13 cellular contexts compared by ENCODE assay signal in the genomic region with DNA sequence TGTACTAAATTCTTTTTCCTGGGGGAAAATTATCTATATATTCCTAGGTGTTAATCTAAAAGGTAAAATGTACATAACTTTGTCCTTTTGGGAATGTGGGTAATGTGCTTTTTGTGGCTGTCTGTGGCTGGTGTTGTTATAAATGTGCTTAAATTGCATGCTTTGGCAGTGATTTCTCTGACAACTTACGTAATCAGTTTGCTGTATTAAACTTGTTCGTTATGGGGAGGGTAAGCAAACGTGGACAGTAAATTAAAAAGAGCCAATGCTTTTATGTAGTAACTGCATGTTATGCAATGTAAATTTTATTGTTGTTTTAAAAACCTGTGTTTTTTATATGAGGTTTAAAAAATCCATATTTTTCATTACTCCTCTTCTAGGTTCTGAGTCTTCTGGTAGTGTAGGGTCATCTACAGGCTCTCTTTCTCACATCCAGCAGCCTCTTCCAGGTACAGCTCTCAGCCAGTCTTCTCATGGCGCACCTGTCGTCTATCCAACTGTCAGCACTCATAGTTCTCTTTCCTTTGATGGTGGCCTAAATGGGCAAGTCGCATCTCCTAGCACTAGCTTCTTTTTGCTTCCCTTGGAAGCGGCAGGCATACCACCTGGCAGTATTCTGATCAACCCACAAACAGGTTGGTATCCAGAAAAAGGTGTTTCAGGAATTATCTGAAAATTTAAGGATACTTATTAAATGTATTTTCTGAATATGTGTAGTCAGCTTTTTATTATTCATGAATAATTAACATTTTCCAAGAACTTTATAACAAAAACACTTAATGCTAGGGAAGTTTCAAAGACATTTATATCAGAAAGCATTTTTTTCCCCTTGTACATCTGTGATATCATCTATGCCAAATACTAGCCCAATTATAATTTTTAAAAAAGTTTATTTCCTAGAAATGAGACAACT.
DNase-seq lines count a peak whose midpoint lies in the region; ATAC-seq, FAIRE-seq and TF ChIP-seq lines count a peak whose summit lies in the region.
"Had no signal": no experiment of that assay in that cellular context is flagged by ENCODE, and none has a peak within 500 bp of the region (broad histone marks: within the 10 kb centered on the region; RNA-seq: fewer than 3 reads in every experiment).

No MANE protein-coding gene starts in this region.

- no peak overlapping the region for H3K4me3 ChIP-seq in A549
- H3K4me3 ChIP-seq in CD8-positive, alpha-beta T cell (ENCODE audit: low read depth, low read length) = no peak overlapping the region
- H3K4me3 ChIP-seq in K562 = no peak overlapping the region
- H3K4me3 ChIP-seq in left lung = no peak overlapping the region
- no peak overlapping the region for H3K4me3 ChIP-seq in smooth muscle cell
- H3K4me3 ChIP-seq: BLaER1 had no signal

- in situ Hi-C loops in K562 (cut with MboI) = no loop called here

- no peak for TF ChIP-seq RAD21 in A549 (conservative IDR thresholded peaks at IDR 0.05 in 1 of 2, IDR thresholded peaks at IDR 0.05 in 1 of 2)
- TF ChIP-seq RAD21 in K562 (CRISPR knock-in tag; conservative IDR thresholded peaks at IDR 0.05 in 1 of 2, IDR thresholded peaks at IDR 0.05 in 1 of 2) = no peak

- no peaks in the 10 kb centered on the region for H3K9me3 ChIP-seq in A549
- no peaks in the 10 kb centered on the region for H3K9me3 ChIP-seq in CD8-positive, alpha-beta T cell (ENCODE audit: low read length)
- no peaks in the 10 kb centered on the region for H3K9me3 ChIP-seq in K562 (replicated peaks; ENCODE audit: control insufficient read depth, insufficient read depth, low read depth, low read length)
- H3K9me3 ChIP-seq in left lung = no peaks in the 10 kb centered on the region
- H3K9me3 ChIP-seq in smooth muscle cell (replicated peaks; ENCODE audit: low read depth) = no peaks in the 10 kb centered on the region
- H3K9me3 ChIP-seq: BLaER1 had no signal

- H3K4me2 ChIP-seq in A549 (no peak overlapping the region), K562 (ENCODE audit: insufficient read depth, low read length) (no peak overlapping the region), smooth muscle cell (no peak overlapping the region)
- H3K4me2 ChIP-seq: BLaER1 had no signal

- H3F3A ChIP-seq in smooth muscle cell (ENCODE audit: low read depth) = no peaks in the 10 kb centered on the region

- peak overlapping the region; percentile 69 for H3K27ac Mint-ChIP-seq in CD8-positive, alpha-beta T cell
- peak overlapping the region; percentile 7 for H3K27ac Mint-ChIP-seq in nephron progenitor cell

- no TSS peak for BruUV-seq in K562 (replicated peaks; lab: Mats Ljungman, UMichigan)

- peaks cover 52% of the 10 kb centered on the region for H3K36me3 Mint-ChIP-seq in CD8-positive, alpha-beta T cell
- peaks cover 62% of the 10 kb centered on the region for H3K36me3 Mint-ChIP-seq in nephron progenitor cell (ENCODE audit: low read depth)

- no peaks in the 10 kb centered on the region for H3K4me1 Mint-ChIP-seq in CD8-positive, alpha-beta T cell (ENCODE audit: low read depth)
- peaks cover 13% of the 10 kb centered on the region for H3K4me1 Mint-ChIP-seq in nephron progenitor cell

- no peak for TF ChIP-seq POLR2A in A549 (IDR thresholded peaks at IDR 0.05; ENCODE audit: low read length)
- no peak for TF ChIP-seq POLR2A in K562 (conservative IDR thresholded peaks at IDR 0.05)

- no peaks in the 10 kb centered on the region for H3K79me2 ChIP-seq in K562 (ENCODE audit: control insufficient read depth, insufficient read depth, low read length)
- H3K79me2 ChIP-seq in smooth muscle cell (ENCODE audit: low read depth) = no peaks in the 10 kb centered on the region

- H3K9me1 ChIP-seq in K562 (ENCODE audit: control insufficient read depth, insufficient read depth, low read length) = no peaks in the 10 kb centered on the region

- 90% methylated on average over 7 of the region's 7 CpGs for WGBS in A549 (ENCODE audit: missing lambda C conversion rate)
- 90% methylated on average over 7 of the region's 7 CpGs for WGBS in K562 (ENCODE audit: insufficient coverage, low coverage, missing lambda C conversion rate)
- 98% methylated on average over 7 of the region's 7 CpGs for WGBS in smooth muscle cell (ENCODE audit: low lambda C conversion rate)

- POLR2A ChIA-PET in A549 (lab: Yijun Ruan, JAX) (interaction anchor here (0.6 kb wide), 1 partner anchor 101 kb away, joined by 3 read pairs; no protein-coding TSS in a partner anchor), K562 (lab: Yijun Ruan, JAX) (no interaction called here)
- POLR2A ChIA-PET in CD8-positive, alpha-beta T cell (lab: Charles Lee) = no interaction called here

- H3K27ac ChIP-seq in A549 (no peak overlapping the region), K562 (ENCODE audit: extremely low read depth, low read depth, low read length) (no peak overlapping the region), left lung (no peak overlapping the region), smooth muscle cell (ENCODE audit: low read depth) (no peak overlapping the region)
- no peak overlapping the region for H3K27ac ChIP-seq in CD8-positive, alpha-beta T cell (ENCODE audit: low read depth, low read length)
- H3K27ac ChIP-seq: BLaER1 had no signal

- H4K20me1 ChIP-seq in K562 (replicated peaks; ENCODE audit: control insufficient read depth, insufficient read depth, low read length) = no peaks in the 10 kb centered on the region
- H4K20me1 ChIP-seq in smooth muscle cell (ENCODE audit: low read depth) = no peaks in the 10 kb centered on the region
- H4K20me1 ChIP-seq: BLaER1 had no signal

- intact Hi-C loops in CD8-positive, alpha-beta T cell (cut with DNase I, micrococcal nuclease) = no loop called here
- intact Hi-C loops in K562 (cut with micrococcal nuclease) (no loop called here), left lung (cut with DNase I) (no loop called here)

- H3K9me3 Mint-ChIP-seq in CD8-positive, alpha-beta T cell = no peaks in the 10 kb centered on the region
- no peaks in the 10 kb centered on the region for H3K9me3 Mint-ChIP-seq in nephron progenitor cell

- TF ChIP-seq EP300 in A549 (IDR thresholded peaks at IDR 0.05) (no peak), K562 (IDR thresholded peaks at IDR 0.05; ENCODE audit: low read length) (no peak)

- TF ChIP-seq CTCF in A549 (IDR thresholded peaks at IDR 0.05) = no peak
- no peak for TF ChIP-seq CTCF in CD8-positive, alpha-beta T cell (IDR thresholded peaks at IDR 0.05)
- no peak for TF ChIP-seq CTCF in K562 (IDR thresholded peaks at IDR 0.05 in 2 of 3, conservative IDR thresholded peaks at IDR 0.05 in 1 of 3; ENCODE audit: insufficient read depth in 2 of 3, low read depth in 1 of 3, low read length in 3 of 3)
- no peak for TF ChIP-seq CTCF in nephron progenitor cell (IDR thresholded peaks at IDR 0.05)
- no peak for TF ChIP-seq CTCF in left lung (IDR thresholded peaks at IDR 0.05)
- TF ChIP-seq CTCF in smooth muscle cell (IDR thresholded peaks at IDR 0.05; ENCODE audit: borderline replicate concordance, insufficient read depth, poor library complexity, severe bottlenecking) = no peak

- FAIRE-seq in A549 (lab: Jason Lieb, UNC) (no peak), K562 (lab: Jason Lieb, UNC) (no peak)
- FAIRE-seq: H54, HTR-8/SVneo had no signal

- CTCF ChIA-PET in A549 (lab: Yijun Ruan, JAX) (no interaction called here), K562 (lab: Yijun Ruan, JAX; ENCODE audit: low intra/inter-chr PET ratio) (no interaction called here)
- CTCF ChIA-PET in CD8-positive, alpha-beta T cell (lab: Charles Lee) = interaction anchor here (1.2 kb wide), 1 partner anchor 650 kb away, joined by 3 read pairs; no protein-coding TSS in a partner anchor

- ATAC-seq in A549 (no peak), K562 (no peak), left lung (no peak), GM21576 (IDR thresholded peaks at IDR 0.05; ENCODE audit: unreplicated experiment) (no peak)
- ATAC-seq in CD8-positive, alpha-beta T cell = no peak
- ATAC-seq: HCT116 had no signal

- H2AFZ ChIP-seq in K562 (ENCODE audit: low read depth, low read length) (no peak overlapping the region), smooth muscle cell (ENCODE audit: low read depth) (no peak overlapping the region)

- DNase-seq in A549 (ENCODE audit: low read depth in 1 of 2, low spot score in 1 of 2) = no peak
- DNase-seq in CD8-positive, alpha-beta T cell = no peak
- DNase-seq in K562 (ENCODE audit: extremely low read depth in 1 of 4, low spot score in 3 of 4) = no peak
- DNase-seq in nephron progenitor cell = no peak
- DNase-seq in left lung = no peak
- DNase-seq in smooth muscle cell (lab: John Stamatoyannopoulos, UW; ENCODE audit: unreplicated experiment) = no peak
- DNase-seq: DMS53, GF-D8 had no signal

- no peak overlapping the region for H3K9ac ChIP-seq in K562 (ENCODE audit: insufficient read depth in 1 of 2, low read depth in 2 of 2, low read length in 2 of 2)
- no peak overlapping the region for H3K9ac ChIP-seq in smooth muscle cell (ENCODE audit: low read depth)
- H3K9ac ChIP-seq: BLaER1 had no signal

- no peaks in the 10 kb centered on the region for H3K27me3 ChIP-seq in CD8-positive, alpha-beta T cell (ENCODE audit: insufficient read depth, low read length)
- H3K27me3 ChIP-seq in K562 (ENCODE audit: control insufficient read depth in 2 of 2, insufficient read depth in 2 of 2, low read length in 2 of 2) (no peaks in the 10 kb centered on the region), left lung (no peaks in the 10 kb centered on the region), smooth muscle cell (ENCODE audit: low read depth) (no peaks in the 10 kb centered on the region)
- H3K27me3 ChIP-seq: BLaER1 had no signal

- no peaks in the 10 kb centered on the region for H3K27me3 Mint-ChIP-seq in CD8-positive, alpha-beta T cell (ENCODE audit: low read depth)
- no peaks in the 10 kb centered on the region for H3K27me3 Mint-ChIP-seq in nephron progenitor cell (ENCODE audit: low read depth, poor library complexity)

- H3K36me3 ChIP-seq in CD8-positive, alpha-beta T cell (ENCODE audit: insufficient read depth, low read length) = peaks cover 10% of the 10 kb centered on the region
- H3K36me3 ChIP-seq in K562 (ENCODE audit: control insufficient read depth, insufficient read depth, low read length) (peaks cover 60% of the 10 kb centered on the region), left lung (peaks cover 0 to 51% of the 10 kb centered on the region in 2 donors), smooth muscle cell (ENCODE audit: low read depth) (peaks cover 6% of the 10 kb centered on the region)

- H3K4me3 Mint-ChIP-seq in CD8-positive, alpha-beta T cell = no peak overlapping the region
- H3K4me3 Mint-ChIP-seq in nephron progenitor cell = no peak overlapping the region

- H3K4me1 ChIP-seq in A549 = no peaks in the 10 kb centered on the region
- H3K4me1 ChIP-seq in CD8-positive, alpha-beta T cell (ENCODE audit: insufficient read depth, low read length) = no peaks in the 10 kb centered on the region
- no peaks in the 10 kb centered on the region for H3K4me1 ChIP-seq in K562 (replicated peaks in 1 of 2; ENCODE audit: control insufficient read depth in 2 of 2, insufficient read depth in 2 of 2, low read length in 2 of 2)
- H3K4me1 ChIP-seq in left lung = no peaks in the 10 kb centered on the region
- H3K4me1 ChIP-seq in smooth muscle cell (ENCODE audit: low read depth) = no peaks in the 10 kb centered on the region
- H3K4me1 ChIP-seq: BLaER1 had no signal

TF ChIP-seq in A549, 52 proteins besides CTCF, POLR2A, EP300 and RAD21:
- TF ChIP-seq MAFK (IDR thresholded peaks at IDR 0.05; ENCODE audit: partially characterized antibody) (peak; percentile 45), NFE2L2 (conservative IDR thresholded peaks at IDR 0.05; ENCODE audit: low read length) (no peak)

Comparison
In these comparisons a context has a peak if more than half of its experiments do, and no peak if none do; other contexts are left out.
1. Of the 35 proteins assayed by ChIP-seq in both K562 and A549: peak only in K562: none; only in A549: MAFK; in both: none; in neither: 34.